11 cellular contexts compared by ENCODE assay signal in genomic region chr15:99248000-99248727, GRCh38. TPM values are rescaled to one million over a fixed set of nuclear protein-coding genes. Genes with fewer than 3 reads are reported as not detected.
DNase-seq lines count a peak whose midpoint lies in the region; FAIRE-seq and TF ChIP-seq lines count a peak whose summit lies in the region.
"Had no signal": no experiment of that assay in that cellular context is flagged by ENCODE, and none has a peak within 500 bp of the region (broad histone marks: within the 10 kb centered on the region; RNA-seq: fewer than 3 reads in every experiment).

No MANE protein-coding gene starts in this region.

- peak overlapping the region; percentile 89 for H3K9ac ChIP-seq in skeletal muscle satellite cell (ENCODE audit: low read depth, low read length)

- H3K4me1 ChIP-seq in skeletal muscle satellite cell (ENCODE audit: control insufficient read depth, insufficient read depth, low read length), result peaks cover 23% of the 10 kb centered on the region

- intact Hi-C loops in posterior cingulate gyrus (cut with DNase I), result no loop called here

- peak overlapping the region; percentile 77 for H3K4me2 ChIP-seq in skeletal muscle satellite cell (ENCODE audit: low read length)

- TF ChIP-seq POLR2A in GM12891 (IDR thresholded peaks at IDR 0.05; ENCODE audit: low read depth, low read length), result no peak

- H3K36me3 ChIP-seq in skeletal muscle satellite cell (ENCODE audit: insufficient read depth, low read length), result no peaks in the 10 kb centered on the region

- no peak for FAIRE-seq in GM12891 (lab: Jason Lieb, UNC)
- FAIRE-seq in D721Med (lab: Jason Lieb, UNC), result no peak

- DNase-seq in GM12891 (ENCODE audit: insufficient read length, low spot score) (no peak), RPMI8226 (peak; percentile 50), foreskin fibroblast (no peak), D721Med (ENCODE audit: insufficient read length, low spot score) (no peak), posterior cingulate gyrus (no peak), NOMO-1 treated with dmso at 0.1 percent for 144 hours (lab: John Stamatoyannopoulos, UW; ENCODE audit: unreplicated experiment) (no peak), DMS79 treated with DMSO at 0.1 percent for 48 hours (lab: John Stamatoyannopoulos, UW) (no peak)
- DNase-seq: activated CD4-positive, CD25-positive, alpha-beta regulatory T cell treated with anti-CD3 and anti-CD28 coated beads, Interleukin-2, amount 50 U/mL, for 72 hours; NCI-H774; nucleus accumbens had no signal

- H3K4me3 ChIP-seq in foreskin fibroblast (ENCODE audit: low read depth in 1 of 2, low read length in 2 of 2), result peak overlapping the region; percentile 87 to 94
- H3K4me3 ChIP-seq in skeletal muscle satellite cell (ENCODE audit: low read length), result peak overlapping the region; percentile 81

- TF ChIP-seq CTCF in foreskin fibroblast (IDR thresholded peaks at IDR 0.05; ENCODE audit: low read depth, low read length) (no peak), D721Med (IDR thresholded peaks at IDR 0.05; ENCODE audit: insufficient read depth, missing control alignments) (no peak)

- no peaks in the 10 kb centered on the region for H3K27me3 ChIP-seq in skeletal muscle satellite cell (ENCODE audit: control insufficient read depth, insufficient read depth, low read length)

- H3K9me3 ChIP-seq in skeletal muscle satellite cell (replicated peaks; ENCODE audit: low read length), result no peaks in the 10 kb centered on the region

TF ChIP-seq in GM12891, 5 proteins besides CTCF, POLR2A, EP300 and RAD21:
- peak; percentile 72 for TF ChIP-seq SPI1 (IDR thresholded peaks at IDR 0.05; ENCODE audit: low read depth, low read length)
- TF ChIP-seq PAX5 (IDR thresholded peaks at IDR 0.05; ENCODE audit: insufficient read depth, low read length, severe bottlenecking), result no peak
TF ChIP-seq in GM12891: peak in this region for 1.

RNA-seq across cellular contexts. Expression of gene TTC23, which starts 1.2 kb away (rescaled TPM):
- polyA plus RNA-seq in GM12891 (2012; ENCODE audit: low read depth, missing spikeins), result 2.6 TPM
- total RNA-seq in skeletal muscle satellite cell (2012; rRNA removed), result 16.8 and 19.0 TPM in 2 replicates

RNA-seq across cellular contexts. Expression of gene LRRC28, which starts 3.1 kb away (rescaled TPM):
- polyA plus RNA-seq in GM12891 (2012; ENCODE audit: low read depth, missing spikeins), result 16.0 TPM
- total RNA-seq in skeletal muscle satellite cell (2012; rRNA removed), result 13.5 and 14.2 TPM in 2 replicates
